ENCODE assay signal across 28 cellular contexts in the genomic region with DNA sequence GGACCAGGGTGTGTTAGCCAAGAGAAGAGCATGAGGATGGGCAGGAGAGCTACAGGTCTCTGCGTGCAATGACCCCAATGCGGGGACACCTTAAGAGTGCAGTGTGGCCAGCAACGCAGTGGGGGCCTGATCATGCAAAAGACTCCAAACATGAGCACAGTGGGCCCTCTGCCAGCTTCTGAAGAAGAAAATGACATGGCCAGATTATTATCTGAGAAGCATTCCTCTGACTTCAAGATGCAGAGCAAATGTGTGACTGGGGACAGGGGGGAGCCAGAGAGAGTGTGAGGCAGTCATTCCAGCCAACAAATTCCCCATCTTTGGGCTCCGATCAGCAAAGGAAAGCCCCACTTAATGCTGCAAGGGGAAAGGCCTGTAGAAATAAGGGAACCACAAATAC.
"Had no signal": no experiment of that assay in that cellular context is flagged by ENCODE, and none has a peak within 500 bp of the region (broad histone marks: within the 10 kb centered on the region; RNA-seq: fewer than 3 reads in every experiment).

No MANE protein-coding gene starts in this region.

- H3K9ac ChIP-seq: SK-N-SH had no signal

- H3K27me3 ChIP-seq: brain microvascular endothelial cell, SJSA1 had no signal

- H3K36me3 ChIP-seq: brain microvascular endothelial cell, SJSA1 had no signal

- H3K27ac Mint-ChIP-seq: activated CD4-positive, alpha-beta T cell treated with anti-CD3 and anti-CD28 coated beads, Interleukin-2, amount 10 ng/mL, durations not matched to agents 7 days and 5 days; activated CD8-positive, alpha-beta T cell treated with anti-CD3 and anti-CD28 coated beads, Interleukin-2, amount 10 ng/mL, durations not matched to agents 7 days and 5 days; activated T-cell treated with anti-CD3 and anti-CD28 coated beads, Interleukin-2, amount 50 U/mL, for 24 hours; activated T-helper 2 cell treated with anti-CD3 and anti-CD28 coated beads, Interferon-gamma antibody, Interleukin-2, Interleukin-4, amounts not matched to agents 10 μg/mL and 5 μg/mL and 100 μg/mL, durations not matched to agents 14 hours and 24 hours and 36 hours; T-helper 1 cell treated with Interleukin-12 subunit alpha and Interleukin-12 subunit beta and Interleukin-4 antibody, amounts not matched to agents 30 μg/mL and 1 μg/mL, for 36 hours; T-helper 2 cell treated with Interferon-gamma antibody and Interleukin-4, amounts not matched to agents 5 μg/mL and 100 μg/mL, for 36 hours had no signal

- H3K27ac ChIP-seq: brain microvascular endothelial cell, SJSA1 had no signal

- DNase-seq: activated CD4-positive, alpha-beta T cell treated with anti-CD3 and anti-CD28 coated beads, Interleukin-2, amount 10 ng/mL, durations not matched to agents 7 days and 5 days; activated CD4-positive, alpha-beta T cell treated with anti-CD3 and anti-CD28 coated beads, Interleukin-2, amount 50 U/mL, for 48 hours; activated CD8-positive, alpha-beta T cell treated with anti-CD3 and anti-CD28 coated beads, Interleukin-2, amount 10 ng/mL, durations not matched to agents 7 days and 5 days; activated gamma-delta T cell; activated naive CD4-positive, alpha-beta T cell treated with Interleukin-2 at 50 U/mL for 16 hours; activated T-cell treated with anti-CD3 and anti-CD28 coated beads, Interleukin-2, amount 50 U/mL, for 24 hours; amniotic stem cell; aorta; brain microvascular endothelial cell; central memory CD4-positive, alpha-beta T cell; KG1; MM.1S; MV-4-11; NCI-H1092; NCI-H1436 treated with DMSO at 0.1 percent for 48 hours; NCI-H1694 treated with DMSO at 0.1 percent for 48 hours; NCI-H2029; NCI-H345; NCI-H524 treated with DMSO at 0.1 percent for 48 hours; OCI-M1; SHP77; SK-N-SH had no signal

- FAIRE-seq: TTC549 had no signal

- H3K9me3 Mint-ChIP-seq: activated CD4-positive, alpha-beta T cell treated with anti-CD3 and anti-CD28 coated beads, Interleukin-2, amount 10 ng/mL, durations not matched to agents 7 days and 5 days; activated naive CD4-positive, alpha-beta T cell treated with anti-CD3 and anti-CD28 coated beads, Interleukin-2, amount 50 U/mL, for 72 hours; activated T-cell treated with anti-CD3 and anti-CD28 coated beads, Interleukin-2, amount 50 U/mL, for 24 hours; activated T-helper 2 cell treated with anti-CD3 and anti-CD28 coated beads, Interferon-gamma antibody, Interleukin-2, Interleukin-4, amounts not matched to agents 10 μg/mL and 5 μg/mL and 100 μg/mL, durations not matched to agents 14 hours and 24 hours and 36 hours; T-helper 1 cell treated with Interleukin-12 subunit alpha and Interleukin-12 subunit beta and Interleukin-4 antibody, amounts not matched to agents 30 μg/mL and 1 μg/mL, for 36 hours; T-helper 2 cell treated with Interferon-gamma antibody and Interleukin-4, amounts not matched to agents 5 μg/mL and 100 μg/mL, for 36 hours had no signal

- H3K4me2 ChIP-seq: SK-N-SH had no signal

- H3K9me3 ChIP-seq: SJSA1, SK-N-SH had no signal

- ATAC-seq: activated CD8-positive, alpha-beta T cell treated with anti-CD3 and anti-CD28 coated beads, Interleukin-2, amount 10 ng/mL, durations not matched to agents 7 days and 5 days; activated naive CD4-positive, alpha-beta T cell treated with anti-CD3 and anti-CD28 coated beads, Interleukin-2, amount 50 U/mL, for 72 hours had no signal

- H3K27me3 Mint-ChIP-seq: activated CD4-positive, alpha-beta T cell treated with anti-CD3 and anti-CD28 coated beads, Interleukin-2, amount 10 ng/mL, durations not matched to agents 7 days and 5 days had no signal

- H3K4me3 Mint-ChIP-seq: activated CD4-positive, alpha-beta T cell treated with anti-CD3 and anti-CD28 coated beads, Interleukin-2, amount 10 ng/mL, durations not matched to agents 7 days and 5 days; activated CD8-positive, alpha-beta T cell treated with anti-CD3 and anti-CD28 coated beads, Interleukin-2, amount 10 ng/mL, durations not matched to agents 7 days and 5 days; activated T-cell treated with anti-CD3 and anti-CD28 coated beads, Interleukin-2, amount 50 U/mL, for 24 hours; T-helper 1 cell treated with Interleukin-12 subunit alpha and Interleukin-12 subunit beta and Interleukin-4 antibody, amounts not matched to agents 30 μg/mL and 1 μg/mL, for 36 hours; T-helper 2 cell treated with Interferon-gamma antibody and Interleukin-4, amounts not matched to agents 5 μg/mL and 100 μg/mL, for 36 hours had no signal

- H3K4me3 ChIP-seq: SJSA1 had no signal
